12 cellular contexts compared by ENCODE assay signal in genomic region chr1:173392895-173393654, GRCh38.
DNase-seq lines count a peak whose midpoint lies in the region; ATAC-seq, FAIRE-seq and TF ChIP-seq lines count a peak whose summit lies in the region.
"Had no signal": no experiment of that assay in that cellular context is flagged by ENCODE, and none has a peak within 500 bp of the region (broad histone marks: within the 10 kb centered on the region; RNA-seq: fewer than 3 reads in every experiment).

No MANE protein-coding gene starts in this region.

- TF ChIP-seq RAD21 in A549 (conservative IDR thresholded peaks at IDR 0.05 in 1 of 2, IDR thresholded peaks at IDR 0.05 in 1 of 2): no peak

- no peaks in the 10 kb centered on the region for H3K9me3 ChIP-seq in A549
- H3K9me3 ChIP-seq: BLaER1, colonic mucosa had no signal

- H3K4me2 ChIP-seq in A549: peak overlapping the region; percentile 54
- H3K4me2 ChIP-seq: BLaER1 had no signal

- peaks cover 18% of the 10 kb centered on the region for H3K4me1 ChIP-seq in A549
- H3K4me1 ChIP-seq: BLaER1, colonic mucosa had no signal

- H3K27me3 Mint-ChIP-seq in chondrocyte (ENCODE audit: low read depth): no peaks in the 10 kb centered on the region

- TF ChIP-seq POLR2A in A549 (IDR thresholded peaks at IDR 0.05; ENCODE audit: low read length): no peak

- H3K4me1 Mint-ChIP-seq in chondrocyte (ENCODE audit: low read depth): peaks cover 7% of the 10 kb centered on the region

- H3K27ac ChIP-seq in A549: peak overlapping the region; percentile 46 to 74; a peak in 5 of 6 replicates
- H3K27ac ChIP-seq: BLaER1, colonic mucosa had no signal

- H3K36me3 Mint-ChIP-seq in chondrocyte (ENCODE audit: low read depth): no peaks in the 10 kb centered on the region

- no peak for TF ChIP-seq EP300 in A549 (IDR thresholded peaks at IDR 0.05)

- H3K27me3 ChIP-seq in kidney epithelial cell (ENCODE audit: control insufficient read depth, insufficient read depth, low read length): no peaks in the 10 kb centered on the region
- H3K27me3 ChIP-seq: BLaER1, colonic mucosa had no signal

- ATAC-seq in A549 (peak; percentile 82 to 93; a peak in 5 of 6 replicates), GM18519 (IDR thresholded peaks at IDR 0.05; ENCODE audit: low FRiP score, unreplicated experiment) (no peak), esophagus mucosa (no peak)
- ATAC-seq: activated T-cell treated with anti-CD3 and anti-CD28 coated beads, Interleukin-2, amount 50 U/mL, for 4 hours had no signal

- CTCF ChIA-PET in A549 (lab: Yijun Ruan, JAX): interaction anchor here (1.2 to 1.8 kb wide), 2 partner anchors 12 to 648 kb away, joined by 4 to 6 read pairs; no protein-coding TSS in a partner anchor

- H3K4me3 ChIP-seq in A549 (no peak overlapping the region), kidney epithelial cell (ENCODE audit: low read depth, low read length) (no peak overlapping the region)
- H3K4me3 ChIP-seq: BLaER1, colonic mucosa had no signal

- H3K36me3 ChIP-seq in kidney epithelial cell (ENCODE audit: control insufficient read depth, insufficient read depth, low read length): no peaks in the 10 kb centered on the region
- H3K36me3 ChIP-seq: BLaER1, colonic mucosa had no signal

- POLR2A ChIA-PET in A549 (lab: Yijun Ruan, JAX): interaction anchor here (0.6 to 1.0 kb wide), 2 partner anchors 130 to 180 kb away, joined by 3 to 9 read pairs; no protein-coding TSS in a partner anchor

- no peaks in the 10 kb centered on the region for H3K9me3 Mint-ChIP-seq in chondrocyte (ENCODE audit: low read depth)
- H3K9me3 Mint-ChIP-seq: activated T-cell treated with anti-CD3 and anti-CD28 coated beads, Interleukin-2, amount 50 U/mL, for 4 hours had no signal

- FAIRE-seq in A549 (lab: Jason Lieb, UNC): no peak

- H3K4me3 Mint-ChIP-seq in chondrocyte (ENCODE audit: unreplicated experiment): no peak overlapping the region
- H3K4me3 Mint-ChIP-seq: activated T-cell treated with anti-CD3 and anti-CD28 coated beads, Interleukin-2, amount 50 U/mL, for 4 hours had no signal

- no peak for TF ChIP-seq CTCF in A549 (IDR thresholded peaks at IDR 0.05)
- no peak for TF ChIP-seq CTCF in chondrocyte (IDR thresholded peaks at IDR 0.05)
- TF ChIP-seq CTCF in kidney epithelial cell (IDR thresholded peaks at IDR 0.05; ENCODE audit: insufficient read depth, low read length, poor library complexity, severe bottlenecking): no peak

- peak overlapping the region; percentile 42 for H3K27ac Mint-ChIP-seq in chondrocyte (ENCODE audit: unreplicated experiment)

- WGBS in A549 (ENCODE audit: missing lambda C conversion rate): 46% methylated on average over 8 of the region's 8 CpGs

- peak; percentile 16 to 53 for DNase-seq in A549 (ENCODE audit: low read depth in 1 of 2, low spot score in 1 of 2)
- DNase-seq in HPDE6-E6E7 (ENCODE audit: extremely low spot score): peak; percentile 49
- no peak for DNase-seq in chondrocyte (ENCODE audit: low spot score)
- peak; percentile 35 for DNase-seq in kidney epithelial cell (ENCODE audit: low read depth)
- DNase-seq in C1 segment of cervical spinal cord (lab: John Stamatoyannopoulos, UW): no peak
- no peak for DNase-seq in NCI-H748 (lab: John Stamatoyannopoulos, UW; ENCODE audit: unreplicated experiment)
- DNase-seq: activated T-cell treated with anti-CD3 and anti-CD28 coated beads, Interleukin-2, amount 50 U/mL, for 4 hours; colonic mucosa; NCI-H1092 had no signal

TF ChIP-seq in A549, 52 proteins besides CTCF, POLR2A, EP300 and RAD21:
- TF ChIP-seq HMGXB4 (CRISPR knock-in tag; IDR thresholded peaks at IDR 0.05; ENCODE audit: borderline replicate concordance) (no peak), FOSL2 (IDR thresholded peaks at IDR 0.05) (peak; percentile 12; the same call in 1 of the 2 replicates), FOSL2 (CRISPR knock-in tag; IDR thresholded peaks at IDR 0.05) (peak; percentile 58; the same call in 1 of the 2 replicates)

Comparison
In these comparisons a context has a peak if more than half of its experiments do, and no peak if none do; other contexts are left out.
1. ATAC-seq: peak in A549 (2 of 2); none in GM18519 (single experiment) and esophagus mucosa (single experiment).
2. DNase-seq: peak in A549 (2 of 2), HPDE6-E6E7 (single experiment) and kidney epithelial cell (single experiment); none in chondrocyte (single experiment), C1 segment of cervical spinal cord (0 of 14) and NCI-H748 (single experiment).